In the genomic region with DNA sequence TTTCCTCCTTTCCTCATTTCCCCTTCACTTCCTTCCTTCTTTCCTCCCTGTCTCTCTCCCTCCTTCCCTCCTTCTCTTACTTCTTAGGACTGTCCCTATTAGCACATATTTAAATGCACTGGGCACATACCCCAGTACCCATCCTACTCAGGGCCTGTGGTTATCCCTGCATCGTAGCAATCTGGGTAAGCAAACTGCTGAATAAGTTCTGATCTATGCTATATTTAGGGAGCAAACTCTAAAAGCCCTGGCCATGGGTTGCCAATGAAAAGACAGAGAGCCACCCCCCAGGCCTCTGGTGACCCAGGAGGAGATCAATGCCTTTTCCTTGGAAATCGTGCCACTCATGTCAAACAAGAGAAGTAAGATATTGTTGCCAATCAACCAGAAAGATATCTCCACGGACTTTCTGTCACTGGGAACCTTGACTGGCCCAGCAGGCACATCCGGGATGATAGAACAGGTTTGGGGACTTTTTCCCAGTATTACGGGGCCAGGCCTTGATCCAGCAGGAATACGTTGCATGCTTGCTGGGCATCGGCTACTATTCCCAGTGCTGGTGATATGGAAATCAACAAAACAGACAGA, we compare ENCODE assay signal across 36 cellular contexts. TPM values are rescaled to one million over a fixed set of nuclear protein-coding genes. Genes with fewer than 3 reads are reported as not detected.
DNase-seq lines count a peak whose midpoint lies in the region; ATAC-seq, FAIRE-seq and TF ChIP-seq lines count a peak whose summit lies in the region.
"Had no signal": no experiment of that assay in that cellular context is flagged by ENCODE, and none has a peak within 500 bp of the region (broad histone marks: within the 10 kb centered on the region; RNA-seq: fewer than 3 reads in every experiment).

No MANE protein-coding gene starts in this region.

- no TSS peak for BruUV-seq in PC-3 (replicated peaks; lab: Mats Ljungman, UMichigan)

- FAIRE-seq in pancreas (lab: Jason Lieb, UNC): no peak
- FAIRE-seq: islet of Langerhans, K562 had no signal

- H3K9me2 ChIP-seq in PC-3 (replicated peaks; ENCODE audit: low read length): no peaks in the 10 kb centered on the region

- no peaks in the 10 kb centered on the region for H3K4me1 ChIP-seq in PC-3 (ENCODE audit: insufficient read depth, low read length)
- peaks cover 45 to 75% (median 67%) of the 10 kb centered on the region in 3 donors for H3K4me1 ChIP-seq in pancreas
- H3K4me1 ChIP-seq in colonic mucosa: no peaks in the 10 kb centered on the region
- H3K4me1 ChIP-seq: ascending aorta had no signal

- no peak for ATAC-seq in PC-3
- ATAC-seq in pancreas: peak; percentile 38 to 64 (median 55)
- no peak for ATAC-seq in HG03432 (IDR thresholded peaks at IDR 0.05; ENCODE audit: unreplicated experiment)
- ATAC-seq in GM18502 (IDR thresholded peaks at IDR 0.05; ENCODE audit: poor library complexity, unreplicated experiment): no peak
- ATAC-seq: HCT116, K562, left lobe of liver had no signal

- intact Hi-C loops in PC-3 (cut with micrococcal nuclease): no loop called here
- intact Hi-C loops in pancreas (cut with DNase I): no loop called here
- intact Hi-C loops in colonic mucosa (cut with DNase I): no loop called here

- H3K9ac ChIP-seq in PC-3 (ENCODE audit: low read length) (no peak overlapping the region), colonic mucosa (ENCODE audit: low read depth in 2 of 2, low read length in 2 of 2) (no peak overlapping the region)

- H2AFZ ChIP-seq in PC-3 (ENCODE audit: low read length): no peak overlapping the region

- no peaks in the 10 kb centered on the region for H4K20me1 ChIP-seq in PC-3 (ENCODE audit: low read length)

- H3K9me3 ChIP-seq in KOPT-K1 (ENCODE audit: insufficient read depth, low read length, poor library complexity, severe bottlenecking) (no peaks in the 10 kb centered on the region), PC-3 (ENCODE audit: low read length) (no peaks in the 10 kb centered on the region), pancreas (no peaks in the 10 kb centered on the region), colonic mucosa (no peaks in the 10 kb centered on the region)
- H3K9me3 ChIP-seq: ascending aorta, ovary, thoracic aorta, uterus had no signal

- no peaks in the 10 kb centered on the region for H3K79me2 ChIP-seq in PC-3 (ENCODE audit: low read length)

- peak overlapping the region; percentile 90 for H3K27ac ChIP-seq in C4-2B
- H3K27ac ChIP-seq in KOPT-K1 (ENCODE audit: low read depth, low read length, poor library complexity, severe bottlenecking): peak overlapping the region; percentile 68
- no peak overlapping the region for H3K27ac ChIP-seq in PC-3 (ENCODE audit: low read length)
- H3K27ac ChIP-seq in pancreas: peak overlapping the region; percentile 23 to 89 (median 68)
- no peak overlapping the region for H3K27ac ChIP-seq in colonic mucosa
- H3K27ac ChIP-seq: ascending aorta, coronary artery, ovary, RWPE1, thoracic aorta, uterus had no signal

- peaks cover 14% of the 10 kb centered on the region for H3K27me3 ChIP-seq in PC-3 (ENCODE audit: low read length)
- no peaks in the 10 kb centered on the region for H3K27me3 ChIP-seq in pancreas
- peaks cover 6% of the 10 kb centered on the region for H3K27me3 ChIP-seq in colonic mucosa
- H3K27me3 ChIP-seq: ascending aorta, ovary, uterus had no signal

- H3K4me3 ChIP-seq in PC-3 (ENCODE audit: low read length) (no peak overlapping the region), pancreas (no peak overlapping the region), colonic mucosa (no peak overlapping the region)
- H3K4me3 ChIP-seq: ascending aorta, coronary artery, K562, ovary, smooth muscle cell, thoracic aorta, uterus had no signal

- 20 to 21% methylated on average over 7 of the region's 7 CpGs for WGBS in pancreas, 2 donors

- CTCF ChIA-PET in PC-3 (lab: Charles Lee): no interaction called here
- CTCF ChIA-PET in HEK293T (lab: Yijun Ruan, JAX): no interaction called here

- H3F3A ChIP-seq in PC-3 (ENCODE audit: low read length, unreplicated experiment): no peaks in the 10 kb centered on the region

- POLR2A ChIA-PET in PC-3 (lab: Charles Lee; ENCODE audit: unreplicated experiment) (no interaction called here), HEK293T (lab: Yijun Ruan, JAX) (no interaction called here)

- peak; percentile 48 for DNase-seq in PC-3
- DNase-seq in pancreas: peak in 5 of 6 donors; percentile 49 to 66 (median 64)
- no peak for DNase-seq in colonic mucosa
- no peak for DNase-seq in HEK293T (ENCODE audit: extremely low spot score)
- DNase-seq: activated CD4-positive, alpha-beta T cell treated with anti-CD3 and anti-CD28 coated beads, Interleukin-2, amount 50 U/mL, for 1 hour; activated CD4-positive, CD25-positive, alpha-beta regulatory T cell; activated effector memory CD4-positive, alpha-beta T cell treated with anti-CD3 and anti-CD28 coated beads, Interleukin-2, amount 50 U/mL, for 16 hours; AML-193; DMS 273 treated with DMSO at 0.1 percent for 48 hours; glutamatergic neuron; mesenchymal stem cell; NCI-H2081; NCI-H82; ovary; stimulated activated CD8-positive, alpha-beta memory T cell treated with anti-CD3 and anti-CD28 coated beads, Interleukin-4, amount 100 ng/mL, for 48 hours; T-helper 1 cell; uterus had no signal

- H3K4me2 ChIP-seq in PC-3 (ENCODE audit: low read length): no peak overlapping the region; the same call in 1 of the 2 replicates
- H3K4me2 ChIP-seq: smooth muscle cell had no signal

- no peak for TF ChIP-seq CTCF in C4-2B (conservative IDR thresholded peaks at IDR 0.05)
- no peak for TF ChIP-seq CTCF in PC-3 (conservative IDR thresholded peaks at IDR 0.05; ENCODE audit: low read depth, low read length)
- TF ChIP-seq CTCF in pancreas (IDR thresholded peaks at IDR 0.05): no peak
- no peak for TF ChIP-seq CTCF in colonic mucosa (IDR thresholded peaks at IDR 0.05)

- no peaks in the 10 kb centered on the region for H3K36me3 ChIP-seq in KOPT-K1 (ENCODE audit: insufficient read depth, low read length)
- H3K36me3 ChIP-seq in PC-3 (ENCODE audit: low read depth, low read length): no peaks in the 10 kb centered on the region
- H3K36me3 ChIP-seq in pancreas: no peaks in the 10 kb centered on the region
- H3K36me3 ChIP-seq in colonic mucosa: no peaks in the 10 kb centered on the region
- H3K36me3 ChIP-seq: ascending aorta, ovary, thoracic aorta, uterus had no signal

TF ChIP-seq in HEK293T, 16 proteins besides CTCF, POLR2A, EP300 and RAD21:
- no peak for TF ChIP-seq TARDBP (IDR thresholded peaks at IDR 0.05)
- TF ChIP-seq HDGF (IDR thresholded peaks at IDR 0.05; ENCODE audit: borderline replicate concordance): no peak
- TF ChIP-seq FOXK2 (IDR thresholded peaks at IDR 0.05): no peak
- no peak for TF ChIP-seq LEF1 (IDR thresholded peaks at IDR 0.05; ENCODE audit: borderline replicate concordance)
- TF ChIP-seq FOXA1 (IDR thresholded peaks at IDR 0.05): no peak
- TF ChIP-seq L3MBTL2 (conservative IDR thresholded peaks at IDR 0.05): no peak
- TF ChIP-seq, protein P1, sequence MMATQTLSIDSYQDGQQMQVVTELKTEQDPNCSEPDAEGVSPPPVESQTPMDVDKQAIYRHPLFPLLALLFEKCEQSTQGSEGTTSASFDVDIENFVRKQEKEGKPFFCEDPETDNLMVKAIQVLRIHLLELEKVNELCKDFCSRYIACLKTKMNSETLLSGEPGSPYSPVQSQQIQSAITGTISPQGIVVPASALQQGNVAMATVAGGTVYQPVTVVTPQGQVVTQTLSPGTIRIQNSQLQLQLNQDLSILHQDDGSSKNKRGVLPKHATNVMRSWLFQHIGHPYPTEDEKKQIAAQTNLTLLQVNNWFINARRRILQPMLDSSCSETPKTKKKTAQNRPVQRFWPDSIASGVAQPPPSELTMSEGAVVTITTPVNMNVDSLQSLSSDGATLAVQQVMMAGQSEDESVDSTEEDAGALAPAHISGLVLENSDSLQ (IDR thresholded peaks at IDR 0.05): no peak
- no peak for TF ChIP-seq ELF4 (IDR thresholded peaks at IDR 0.05)
TF ChIP-seq in HEK293T: peak in this region for 0.

RNA-seq across cellular contexts. Expression of a gene that starts 5.4 kb away (rescaled TPM):
- total RNA-seq in PC-3 (2014; rRNA removed): not detected in 2 replicates
- 100 to 1,000 TPM in 4 of 6 donors, 10 to 100 TPM in 2; 80.5 to 142 (median 112) TPM for total RNA-seq in pancreas
- polyA plus RNA-seq in pancreas: 100 to 1,000 TPM in 1 of 2 donors, 10 to 100 TPM in 1; 71.9 to 107 TPM
- under 1 TPM; 0.35 to 0.90 TPM for total RNA-seq in colonic mucosa
- total RNA-seq: A673; ascending aorta; cardiac septum; CD8-positive, alpha-beta memory T cell; fibroblast of villous mesenchyme; SK-MEL-5; smooth muscle cell had no signal
- polyA plus RNA-seq: CD8-positive, alpha-beta memory T cell; neural cell had no signal

RNA-seq across cellular contexts. Expression of a gene that starts 39.8 kb away (rescaled TPM):
- total RNA-seq in PC-3 (2014; rRNA removed) (0.15 and 0.46 TPM in 2 replicates), pancreas (1 to 10 TPM; 2.0 to 5.4 (median 4.5) TPM), colonic mucosa (1 to 10 TPM; 2.0 to 2.5 TPM)
- polyA plus RNA-seq in pancreas: 1 to 10 TPM; 3.2 to 3.3 TPM
- total RNA-seq: A673, SK-MEL-5 had no signal
- polyA plus RNA-seq: neural cell had no signal

Comparison
In these comparisons a context has a peak if more than half of its experiments do, and no peak if none do; other contexts are left out.
1. H3K27ac ChIP-seq: peak in C4-2B (single experiment), KOPT-K1 (single experiment) and pancreas (4 of 4); none in PC-3 (single experiment) and colonic mucosa (single experiment).
2. ATAC-seq: peak in pancreas (4 of 4); none in PC-3 (single experiment), HG03432 (single experiment) and GM18502 (single experiment).
3. DNase-seq: peak in PC-3 (single experiment) and pancreas (5 of 6); none in colonic mucosa (single experiment) and HEK293T (single experiment).
4. RNA of a gene that starts 5.4 kb away (total RNA-seq): 80.5 to 142 TPM in pancreas; 0.35 to 0.90 TPM in colonic mucosa and not detected in PC-3; every median in the first group is over 10 times any median in the second.